Comparison of ENCODE assay signal across 7 cellular contexts in genomic region chr6:45377555-45378323, GRCh38.
DNase-seq lines count a peak whose midpoint lies in the region; ATAC-seq and TF ChIP-seq lines count a peak whose summit lies in the region.

Gene SUPT3H (minus strand): TSS chr6:45377934.

- peak within 1 kb of the TSS; percentile 55 for H3K4me3 ChIP-seq in astrocyte of the cerebellum (ENCODE audit: low read depth, low read length)
- H3K4me3 ChIP-seq in retinal pigment epithelial cell (ENCODE audit: low read length), result peak within 1 kb of the TSS; percentile 91

- peak; percentile 82 for DNase-seq in NCI-H1694 treated with DMSO at 0.1 percent for 48 hours (lab: John Stamatoyannopoulos, UW)
- peak; percentile 82 for DNase-seq in T-helper 9 cell
- DNase-seq in astrocyte of the cerebellum (ENCODE audit: low read depth), result peak; percentile 75
- DNase-seq in hypothalamus (lab: John Stamatoyannopoulos, UW), result peak; percentile 57 to 95 (median 85)
- DNase-seq in retinal pigment epithelial cell (ENCODE audit: low read depth), result peak; percentile 69

- in situ Hi-C loops in astrocyte of the cerebellum (cut with HindIII; ENCODE audit: low sequenced_read_pairs), result no loop called here

- ATAC-seq in GM18502 (IDR thresholded peaks at IDR 0.05; ENCODE audit: poor library complexity, unreplicated experiment) (peak; percentile 92), HG02885 (IDR thresholded peaks at IDR 0.05; ENCODE audit: poor library complexity, unreplicated experiment) (peak; percentile 92)

- TF ChIP-seq CTCF in astrocyte of the cerebellum (IDR thresholded peaks at IDR 0.05; ENCODE audit: low read depth, low read length, missing control alignments) (peak; percentile 6), retinal pigment epithelial cell (conservative IDR thresholded peaks at IDR 0.05; ENCODE audit: low read depth, low read length) (peak; percentile 10)

Comparison
In these comparisons a context has a peak if more than half of its experiments do, and no peak if none do; other contexts are left out.
1. Peak in every context shown above with its lines: DNase-seq, ATAC-seq and H3K4me3 ChIP-seq.